In the genomic region with DNA sequence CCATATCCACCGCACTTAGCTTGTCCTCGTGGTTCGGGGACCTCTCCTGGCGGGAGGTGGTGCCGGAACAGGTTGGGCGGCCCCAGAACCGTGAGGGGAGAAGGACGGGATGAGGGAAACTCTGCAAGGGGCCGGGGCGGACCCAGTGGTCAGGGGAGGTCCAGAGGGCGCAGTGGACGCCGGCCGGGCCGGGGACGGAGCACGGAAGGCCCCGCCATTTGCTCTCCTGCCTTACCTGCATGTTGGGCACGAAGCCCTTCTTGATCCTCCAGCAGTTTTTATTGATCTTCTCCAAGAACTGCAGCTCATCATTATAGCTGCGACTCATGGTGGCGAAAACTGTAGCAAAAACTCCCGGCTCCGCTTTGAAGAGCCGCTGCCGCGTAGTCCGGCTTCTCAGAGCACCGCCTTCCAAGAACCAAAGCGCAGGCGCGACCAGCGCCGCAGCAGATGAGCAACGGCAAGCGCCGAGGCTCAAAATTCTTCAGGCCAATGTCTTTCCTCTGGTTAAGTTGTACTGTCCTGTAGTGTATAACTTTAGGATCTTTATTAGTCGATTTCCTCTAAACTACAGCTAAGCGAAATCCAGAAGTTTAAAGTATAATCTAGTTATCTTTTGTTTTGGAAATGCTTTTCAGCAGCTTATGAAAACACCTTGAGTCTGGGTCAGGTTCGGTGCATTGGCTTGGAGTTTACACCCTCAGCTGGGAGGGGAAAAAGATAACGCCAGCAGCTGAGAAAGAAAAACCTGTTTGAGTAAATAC, we compare ENCODE assay signal across 1 cellular context.
TF ChIP-seq lines count a peak whose summit lies in the region.

A gene (minus strand): TSS at position 419 of the 764 bp plus-strand sequence. CDS start 91 bp downstream, at position 328.

TF ChIP-seq in HepG2, 621 proteins besides CTCF, POLR2A, EP300 and RAD21 (continued from another document and continues in another):
- TF ChIP-seq, protein P1, sequence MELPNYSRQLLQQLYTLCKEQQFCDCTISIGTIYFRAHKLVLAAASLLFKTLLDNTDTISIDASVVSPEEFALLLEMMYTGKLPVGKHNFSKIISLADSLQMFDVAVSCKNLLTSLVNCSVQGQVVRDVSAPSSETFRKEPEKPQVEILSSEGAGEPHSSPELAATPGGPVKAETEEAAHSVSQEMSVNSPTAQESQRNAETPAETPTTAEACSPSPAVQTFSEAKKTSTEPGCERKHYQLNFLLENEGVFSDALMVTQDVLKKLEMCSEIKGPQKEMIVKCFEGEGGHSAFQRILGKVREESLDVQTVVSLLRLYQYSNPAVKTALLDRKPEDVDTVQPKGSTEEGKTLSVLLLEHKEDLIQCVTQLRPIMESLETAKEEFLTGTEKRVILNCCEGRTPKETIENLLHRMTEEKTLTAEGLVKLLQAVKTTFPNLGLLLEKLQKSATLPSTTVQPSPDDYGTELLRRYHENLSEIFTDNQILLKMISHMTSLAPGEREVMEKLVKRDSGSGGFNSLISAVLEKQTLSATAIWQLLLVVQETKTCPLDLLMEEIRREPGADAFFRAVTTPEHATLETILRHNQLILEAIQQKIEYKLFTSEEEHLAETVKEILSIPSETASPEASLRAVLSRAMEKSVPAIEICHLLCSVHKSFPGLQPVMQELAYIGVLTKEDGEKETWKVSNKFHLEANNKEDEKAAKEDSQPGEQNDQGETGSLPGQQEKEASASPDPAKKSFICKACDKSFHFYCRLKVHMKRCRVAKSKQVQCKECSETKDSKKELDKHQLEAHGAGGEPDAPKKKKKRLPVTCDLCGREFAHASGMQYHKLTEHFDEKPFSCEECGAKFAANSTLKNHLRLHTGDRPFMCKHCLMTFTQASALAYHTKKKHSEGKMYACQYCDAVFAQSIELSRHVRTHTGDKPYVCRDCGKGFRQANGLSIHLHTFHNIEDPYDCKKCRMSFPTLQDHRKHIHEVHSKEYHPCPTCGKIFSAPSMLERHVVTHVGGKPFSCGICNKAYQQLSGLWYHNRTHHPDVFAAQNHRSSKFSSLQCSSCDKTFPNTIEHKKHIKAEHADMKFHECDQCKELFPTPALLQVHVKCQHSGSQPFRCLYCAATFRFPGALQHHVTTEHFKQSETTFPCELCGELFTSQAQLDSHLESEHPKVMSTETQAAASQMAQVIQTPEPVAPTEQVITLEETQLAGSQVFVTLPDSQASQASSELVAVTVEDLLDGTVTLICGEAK (IDR thresholded peaks at IDR 0.05) = no peak
- TF ChIP-seq, protein P1 (CRISPR knock-in tag; IDR thresholded peaks at IDR 0.05) = peak; percentile 56
- TF ChIP-seq CEBPG (CRISPR knock-in tag; IDR thresholded peaks at IDR 0.05) (no peak), HMG20A (CRISPR knock-in tag; IDR thresholded peaks at IDR 0.05; ENCODE audit: borderline replicate concordance) (no peak), ARHGAP35 (CRISPR knock-in tag; IDR thresholded peaks at IDR 0.05; ENCODE audit: borderline replicate concordance) (no peak), ZIK1 (CRISPR knock-in tag; IDR thresholded peaks at IDR 0.05; ENCODE audit: borderline replicate concordance, low read depth) (no peak), ZFP62 (CRISPR knock-in tag; IDR thresholded peaks at IDR 0.05) (no peak), ZSCAN20 (CRISPR knock-in tag; IDR thresholded peaks at IDR 0.05; ENCODE audit: borderline replicate concordance) (0 out of 2 replicates have a peak, but pooled peaks have one; percentile 63), U2AF1 (optimal IDR thresholded peaks at IDR 0.05; ENCODE audit: low read depth, low read length) (peak; percentile 55), HOXA5 (CRISPR knock-in tag; IDR thresholded peaks at IDR 0.05) (peak; percentile 67; the same call in 1 of the 2 replicates), MYNN (CRISPR knock-in tag; IDR thresholded peaks at IDR 0.05; ENCODE audit: low read depth) (no peak), SIX1 (CRISPR knock-in tag; IDR thresholded peaks at IDR 0.05; ENCODE audit: borderline replicate concordance) (no peak), CCDC6 (CRISPR knock-in tag; IDR thresholded peaks at IDR 0.05) (no peak), ZSCAN25 (CRISPR knock-in tag; IDR thresholded peaks at IDR 0.05) (0 out of 2 replicates have a peak, but pooled peaks have one; percentile 60), ZNF737 (CRISPR knock-in tag; IDR thresholded peaks at IDR 0.05; ENCODE audit: borderline replicate concordance) (no peak), YEATS2 (CRISPR knock-in tag; IDR thresholded peaks at IDR 0.05; ENCODE audit: borderline replicate concordance) (peak; percentile 79), ZNF782 (CRISPR knock-in tag; IDR thresholded peaks at IDR 0.05; ENCODE audit: borderline replicate concordance) (no peak), NFKBIZ (CRISPR knock-in tag; IDR thresholded peaks at IDR 0.05) (no peak), FOXK1 (CRISPR knock-in tag; IDR thresholded peaks at IDR 0.05; ENCODE audit: borderline replicate concordance, low read depth) (0 out of 2 replicates have a peak, but pooled peaks have one; percentile 34)
- TF ChIP-seq, protein P2, sequence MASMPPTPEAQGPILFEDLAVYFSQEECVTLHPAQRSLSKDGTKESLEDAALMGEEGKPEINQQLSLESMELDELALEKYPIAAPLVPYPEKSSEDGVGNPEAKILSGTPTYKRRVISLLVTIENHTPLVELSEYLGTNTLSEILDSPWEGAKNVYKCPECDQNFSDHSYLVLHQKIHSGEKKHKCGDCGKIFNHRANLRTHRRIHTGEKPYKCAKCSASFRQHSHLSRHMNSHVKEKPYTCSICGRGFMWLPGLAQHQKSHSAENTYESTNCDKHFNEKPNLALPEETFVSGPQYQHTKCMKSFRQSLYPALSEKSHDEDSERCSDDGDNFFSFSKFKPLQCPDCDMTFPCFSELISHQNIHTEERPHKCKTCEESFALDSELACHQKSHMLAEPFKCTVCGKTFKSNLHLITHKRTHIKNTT (CRISPR knock-in tag; IDR thresholded peaks at IDR 0.05) = no peak
- TF ChIP-seq, protein P3, sequence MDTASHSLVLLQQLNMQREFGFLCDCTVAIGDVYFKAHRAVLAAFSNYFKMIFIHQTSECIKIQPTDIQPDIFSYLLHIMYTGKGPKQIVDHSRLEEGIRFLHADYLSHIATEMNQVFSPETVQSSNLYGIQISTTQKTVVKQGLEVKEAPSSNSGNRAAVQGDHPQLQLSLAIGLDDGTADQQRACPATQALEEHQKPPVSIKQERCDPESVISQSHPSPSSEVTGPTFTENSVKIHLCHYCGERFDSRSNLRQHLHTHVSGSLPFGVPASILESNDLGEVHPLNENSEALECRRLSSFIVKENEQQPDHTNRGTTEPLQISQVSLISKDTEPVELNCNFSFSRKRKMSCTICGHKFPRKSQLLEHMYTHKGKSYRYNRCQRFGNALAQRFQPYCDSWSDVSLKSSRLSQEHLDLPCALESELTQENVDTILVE (CRISPR knock-in tag; IDR thresholded peaks at IDR 0.05) = no peak
- TF ChIP-seq, protein P4, sequence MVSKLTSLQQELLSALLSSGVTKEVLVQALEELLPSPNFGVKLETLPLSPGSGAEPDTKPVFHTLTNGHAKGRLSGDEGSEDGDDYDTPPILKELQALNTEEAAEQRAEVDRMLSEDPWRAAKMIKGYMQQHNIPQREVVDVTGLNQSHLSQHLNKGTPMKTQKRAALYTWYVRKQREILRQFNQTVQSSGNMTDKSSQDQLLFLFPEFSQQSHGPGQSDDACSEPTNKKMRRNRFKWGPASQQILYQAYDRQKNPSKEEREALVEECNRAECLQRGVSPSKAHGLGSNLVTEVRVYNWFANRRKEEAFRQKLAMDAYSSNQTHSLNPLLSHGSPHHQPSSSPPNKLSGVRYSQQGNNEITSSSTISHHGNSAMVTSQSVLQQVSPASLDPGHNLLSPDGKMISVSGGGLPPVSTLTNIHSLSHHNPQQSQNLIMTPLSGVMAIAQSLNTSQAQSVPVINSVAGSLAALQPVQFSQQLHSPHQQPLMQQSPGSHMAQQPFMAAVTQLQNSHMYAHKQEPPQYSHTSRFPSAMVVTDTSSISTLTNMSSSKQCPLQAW (CRISPR knock-in tag; IDR thresholded peaks at IDR 0.05) = peak; percentile 64; the same call in 1 of the 2 replicates
- TF ChIP-seq, protein P5, sequence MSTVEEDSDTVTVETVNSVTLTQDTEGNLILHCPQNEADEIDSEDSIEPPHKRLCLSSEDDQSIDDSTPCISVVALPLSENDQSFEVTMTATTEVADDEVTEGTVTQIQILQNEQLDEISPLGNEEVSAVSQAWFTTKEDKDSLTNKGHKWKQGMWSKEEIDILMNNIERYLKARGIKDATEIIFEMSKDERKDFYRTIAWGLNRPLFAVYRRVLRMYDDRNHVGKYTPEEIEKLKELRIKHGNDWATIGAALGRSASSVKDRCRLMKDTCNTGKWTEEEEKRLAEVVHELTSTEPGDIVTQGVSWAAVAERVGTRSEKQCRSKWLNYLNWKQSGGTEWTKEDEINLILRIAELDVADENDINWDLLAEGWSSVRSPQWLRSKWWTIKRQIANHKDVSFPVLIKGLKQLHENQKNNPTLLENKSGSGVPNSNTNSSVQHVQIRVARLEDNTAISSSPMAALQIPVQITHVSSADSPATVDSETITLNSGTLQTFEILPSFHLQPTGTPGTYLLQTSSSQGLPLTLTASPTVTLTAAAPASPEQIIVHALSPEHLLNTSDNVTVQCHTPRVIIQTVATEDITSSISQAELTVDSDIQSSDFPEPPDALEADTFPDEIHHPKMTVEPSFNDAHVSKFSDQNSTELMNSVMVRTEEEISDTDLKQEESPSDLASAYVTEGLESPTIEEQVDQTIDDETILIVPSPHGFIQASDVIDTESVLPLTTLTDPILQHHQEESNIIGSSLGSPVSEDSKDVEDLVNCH (CRISPR knock-in tag; IDR thresholded peaks at IDR 0.05) = no peak
- TF ChIP-seq, protein P6, sequence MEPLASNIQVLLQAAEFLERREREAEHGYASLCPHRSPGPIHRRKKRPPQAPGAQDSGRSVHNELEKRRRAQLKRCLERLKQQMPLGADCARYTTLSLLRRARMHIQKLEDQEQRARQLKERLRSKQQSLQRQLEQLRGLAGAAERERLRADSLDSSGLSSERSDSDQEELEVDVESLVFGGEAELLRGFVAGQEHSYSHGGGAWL (CRISPR knock-in tag; IDR thresholded peaks at IDR 0.05) = no peak
- TF ChIP-seq, protein P7, sequence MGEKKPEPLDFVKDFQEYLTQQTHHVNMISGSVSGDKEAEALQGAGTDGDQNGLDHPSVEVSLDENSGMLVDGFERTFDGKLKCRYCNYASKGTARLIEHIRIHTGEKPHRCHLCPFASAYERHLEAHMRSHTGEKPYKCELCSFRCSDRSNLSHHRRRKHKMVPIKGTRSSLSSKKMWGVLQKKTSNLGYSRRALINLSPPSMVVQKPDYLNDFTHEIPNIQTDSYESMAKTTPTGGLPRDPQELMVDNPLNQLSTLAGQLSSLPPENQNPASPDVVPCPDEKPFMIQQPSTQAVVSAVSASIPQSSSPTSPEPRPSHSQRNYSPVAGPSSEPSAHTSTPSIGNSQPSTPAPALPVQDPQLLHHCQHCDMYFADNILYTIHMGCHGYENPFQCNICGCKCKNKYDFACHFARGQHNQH (CRISPR knock-in tag; IDR thresholded peaks at IDR 0.05) = no peak
- TF ChIP-seq, protein P8, sequence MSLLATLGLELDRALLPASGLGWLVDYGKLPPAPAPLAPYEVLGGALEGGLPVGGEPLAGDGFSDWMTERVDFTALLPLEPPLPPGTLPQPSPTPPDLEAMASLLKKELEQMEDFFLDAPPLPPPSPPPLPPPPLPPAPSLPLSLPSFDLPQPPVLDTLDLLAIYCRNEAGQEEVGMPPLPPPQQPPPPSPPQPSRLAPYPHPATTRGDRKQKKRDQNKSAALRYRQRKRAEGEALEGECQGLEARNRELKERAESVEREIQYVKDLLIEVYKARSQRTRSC (CRISPR knock-in tag; IDR thresholded peaks at IDR 0.05; ENCODE audit: low read depth) = no peak
- TF ChIP-seq, protein P9, sequence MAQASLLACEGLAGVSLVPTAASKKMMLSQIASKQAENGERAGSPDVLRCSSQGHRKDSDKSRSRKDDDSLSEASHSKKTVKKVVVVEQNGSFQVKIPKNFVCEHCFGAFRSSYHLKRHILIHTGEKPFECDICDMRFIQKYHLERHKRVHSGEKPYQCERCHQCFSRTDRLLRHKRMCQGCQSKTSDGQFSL (CRISPR knock-in tag; IDR thresholded peaks at IDR 0.05) = no peak
- TF ChIP-seq, protein P10, sequence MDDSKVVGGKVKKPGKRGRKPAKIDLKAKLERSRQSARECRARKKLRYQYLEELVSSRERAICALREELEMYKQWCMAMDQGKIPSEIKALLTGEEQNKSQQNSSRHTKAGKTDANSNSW (CRISPR knock-in tag; IDR thresholded peaks at IDR 0.05; ENCODE audit: borderline replicate concordance) = no peak
